In genomic region chr17:17035920-17036319, GRCh38 we compare ENCODE assay signal across 1 cellular context.
TF ChIP-seq lines count a peak whose summit lies in the region.

No MANE protein-coding gene starts in this region.

TF ChIP-seq in K562, 482 proteins besides CTCF, POLR2A, EP300 and RAD21:
- TF ChIP-seq CREM (IDR thresholded peaks at IDR 0.05; ENCODE audit: low read depth) = no peak
- TF ChIP-seq, protein P1, sequence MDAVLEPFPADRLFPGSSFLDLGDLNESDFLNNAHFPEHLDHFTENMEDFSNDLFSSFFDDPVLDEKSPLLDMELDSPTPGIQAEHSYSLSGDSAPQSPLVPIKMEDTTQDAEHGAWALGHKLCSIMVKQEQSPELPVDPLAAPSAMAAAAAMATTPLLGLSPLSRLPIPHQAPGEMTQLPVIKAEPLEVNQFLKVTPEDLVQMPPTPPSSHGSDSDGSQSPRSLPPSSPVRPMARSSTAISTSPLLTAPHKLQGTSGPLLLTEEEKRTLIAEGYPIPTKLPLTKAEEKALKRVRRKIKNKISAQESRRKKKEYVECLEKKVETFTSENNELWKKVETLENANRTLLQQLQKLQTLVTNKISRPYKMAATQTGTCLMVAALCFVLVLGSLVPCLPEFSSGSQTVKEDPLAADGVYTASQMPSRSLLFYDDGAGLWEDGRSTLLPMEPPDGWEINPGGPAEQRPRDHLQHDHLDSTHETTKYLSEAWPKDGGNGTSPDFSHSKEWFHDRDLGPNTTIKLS (IDR thresholded peaks at IDR 0.05; ENCODE audit: borderline replicate concordance, low read depth) = no peak
- no peak for TF ChIP-seq HNRNPK (IDR thresholded peaks at IDR 0.05; ENCODE audit: low read depth, low read length, poor library complexity, severe bottlenecking)
- TF ChIP-seq ZNF280A (IDR thresholded peaks at IDR 0.05; ENCODE audit: low read depth, partially characterized antibody) = no peak
- no peak for TF ChIP-seq ZNF277 (CRISPR knock-in tag; IDR thresholded peaks at IDR 0.05; ENCODE audit: borderline replicate concordance)
- TF ChIP-seq, protein P2, sequence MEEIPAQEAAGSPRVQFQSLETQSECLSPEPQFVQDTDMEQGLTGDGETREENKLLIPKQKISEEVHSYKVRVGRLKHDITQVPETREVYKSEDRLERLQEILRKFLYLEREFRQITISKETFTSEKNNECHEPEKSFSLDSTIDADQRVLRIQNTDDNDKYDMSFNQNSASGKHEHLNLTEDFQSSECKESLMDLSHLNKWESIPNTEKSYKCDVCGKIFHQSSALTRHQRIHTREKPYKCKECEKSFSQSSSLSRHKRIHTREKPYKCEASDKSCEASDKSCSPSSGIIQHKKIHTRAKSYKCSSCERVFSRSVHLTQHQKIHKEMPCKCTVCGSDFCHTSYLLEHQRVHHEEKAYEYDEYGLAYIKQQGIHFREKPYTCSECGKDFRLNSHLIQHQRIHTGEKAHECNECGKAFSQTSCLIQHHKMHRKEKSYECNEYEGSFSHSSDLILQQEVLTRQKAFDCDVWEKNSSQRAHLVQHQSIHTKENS (CRISPR knock-in tag; IDR thresholded peaks at IDR 0.05) = no peak
- TF ChIP-seq CBX1 (IDR thresholded peaks at IDR 0.05; ENCODE audit: low read depth) = no peak
- TF ChIP-seq RFX7 (CRISPR knock-in tag; IDR thresholded peaks at IDR 0.05) = no peak
- TF ChIP-seq SMAD1 (IDR thresholded peaks at IDR 0.05; ENCODE audit: low read depth, low read length, partially characterized antibody) = no peak
- no peak for TF ChIP-seq ZNF143 (CRISPR knock-in tag; IDR thresholded peaks at IDR 0.05)
- no peak for TF ChIP-seq PBX2 (CRISPR knock-in tag; IDR thresholded peaks at IDR 0.05; ENCODE audit: low read depth)
- TF ChIP-seq PBX2 (tag; conservative IDR thresholded peaks at IDR 0.05; ENCODE audit: low read depth) = no peak
- TF ChIP-seq, protein P3, sequence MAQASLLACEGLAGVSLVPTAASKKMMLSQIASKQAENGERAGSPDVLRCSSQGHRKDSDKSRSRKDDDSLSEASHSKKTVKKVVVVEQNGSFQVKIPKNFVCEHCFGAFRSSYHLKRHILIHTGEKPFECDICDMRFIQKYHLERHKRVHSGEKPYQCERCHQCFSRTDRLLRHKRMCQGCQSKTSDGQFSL (CRISPR knock-in tag; IDR thresholded peaks at IDR 0.05) = no peak
- TF ChIP-seq, protein P3 (tag; IDR thresholded peaks at IDR 0.05) = no peak
- TF ChIP-seq, protein P4, sequence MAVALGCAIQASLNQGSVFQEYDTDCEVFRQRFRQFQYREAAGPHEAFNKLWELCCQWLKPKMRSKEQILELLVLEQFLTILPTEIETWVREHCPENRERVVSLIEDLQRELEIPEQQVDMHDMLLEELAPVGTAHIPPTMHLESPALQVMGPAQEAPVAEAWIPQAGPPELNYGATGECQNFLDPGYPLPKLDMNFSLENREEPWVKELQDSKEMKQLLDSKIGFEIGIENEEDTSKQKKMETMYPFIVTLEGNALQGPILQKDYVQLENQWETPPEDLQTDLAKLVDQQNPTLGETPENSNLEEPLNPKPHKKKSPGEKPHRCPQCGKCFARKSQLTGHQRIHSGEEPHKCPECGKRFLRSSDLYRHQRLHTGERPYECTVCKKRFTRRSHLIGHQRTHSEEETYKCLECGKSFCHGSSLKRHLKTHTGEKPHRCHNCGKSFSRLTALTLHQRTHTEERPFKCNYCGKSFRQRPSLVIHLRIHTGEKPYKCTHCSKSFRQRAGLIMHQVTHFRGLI (CRISPR knock-in tag; IDR thresholded peaks at IDR 0.05) = no peak
- TF ChIP-seq, protein P5, sequence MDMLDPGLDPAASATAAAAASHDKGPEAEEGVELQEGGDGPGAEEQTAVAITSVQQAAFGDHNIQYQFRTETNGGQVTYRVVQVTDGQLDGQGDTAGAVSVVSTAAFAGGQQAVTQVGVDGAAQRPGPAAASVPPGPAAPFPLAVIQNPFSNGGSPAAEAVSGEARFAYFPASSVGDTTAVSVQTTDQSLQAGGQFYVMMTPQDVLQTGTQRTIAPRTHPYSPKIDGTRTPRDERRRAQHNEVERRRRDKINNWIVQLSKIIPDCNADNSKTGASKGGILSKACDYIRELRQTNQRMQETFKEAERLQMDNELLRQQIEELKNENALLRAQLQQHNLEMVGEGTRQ (CRISPR knock-in tag; IDR thresholded peaks at IDR 0.05) = no peak
- TF ChIP-seq, protein P6, sequence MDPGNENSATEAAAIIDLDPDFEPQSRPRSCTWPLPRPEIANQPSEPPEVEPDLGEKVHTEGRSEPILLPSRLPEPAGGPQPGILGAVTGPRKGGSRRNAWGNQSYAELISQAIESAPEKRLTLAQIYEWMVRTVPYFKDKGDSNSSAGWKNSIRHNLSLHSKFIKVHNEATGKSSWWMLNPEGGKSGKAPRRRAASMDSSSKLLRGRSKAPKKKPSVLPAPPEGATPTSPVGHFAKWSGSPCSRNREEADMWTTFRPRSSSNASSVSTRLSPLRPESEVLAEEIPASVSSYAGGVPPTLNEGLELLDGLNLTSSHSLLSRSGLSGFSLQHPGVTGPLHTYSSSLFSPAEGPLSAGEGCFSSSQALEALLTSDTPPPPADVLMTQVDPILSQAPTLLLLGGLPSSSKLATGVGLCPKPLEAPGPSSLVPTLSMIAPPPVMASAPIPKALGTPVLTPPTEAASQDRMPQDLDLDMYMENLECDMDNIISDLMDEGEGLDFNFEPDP (CRISPR knock-in tag; IDR thresholded peaks at IDR 0.05) = no peak
- TF ChIP-seq LCOR (CRISPR knock-in tag; IDR thresholded peaks at IDR 0.05) = no peak
- TF ChIP-seq ZNF239 (CRISPR knock-in tag; IDR thresholded peaks at IDR 0.05) = no peak
- TF ChIP-seq SRF (CRISPR knock-in tag; IDR thresholded peaks at IDR 0.05) = no peak
